Comparison of ENCODE assay signal across 25 cellular contexts in genomic region chr4:27506401-27506800, GRCh38.
"Had no signal": no experiment of that assay in that cellular context is flagged by ENCODE, and none has a peak within 500 bp of the region (broad histone marks: within the 10 kb centered on the region; RNA-seq: fewer than 3 reads in every experiment).

No MANE protein-coding gene starts in this region.

- ATAC-seq: natural killer cell; psoas muscle; right cardiac atrium; right lobe of liver; stimulated activated effector memory CD8-positive, alpha-beta T cell treated with anti-CD3 and anti-CD28 coated beads, Interleukin-12 subunit alpha, Interleukin-12 subunit beta, amount 100 ng/mL, for 72 hours; stimulated activated naive B cell treated with anti-CD40 and anti-IgM and Interleukin-4, amounts not matched to agents 10 μg/mL and 1 μg/mL and 100 μg/mL, for 72 hours had no signal

- H3K4me1 ChIP-seq: parathyroid adenoma, psoas muscle, right lobe of liver, sigmoid colon, stomach, thyroid gland, tibial nerve, upper lobe of left lung, vagina had no signal

- H3K36me3 ChIP-seq: ovary, right lobe of liver, sigmoid colon, stomach, thoracic aorta, thyroid gland, tibial nerve, upper lobe of left lung, vagina had no signal

- H3K4me3 ChIP-seq: ovary, psoas muscle, right lobe of liver, sigmoid colon, stomach, thoracic aorta, thyroid gland, tibial nerve, upper lobe of left lung, vagina had no signal

- H3K9ac ChIP-seq: parathyroid adenoma had no signal

- H3K9me3 ChIP-seq: ovary, psoas muscle, right lobe of liver, sigmoid colon, stomach, thoracic aorta, thyroid gland, tibial nerve, upper lobe of left lung, vagina had no signal

- FAIRE-seq: small intestine, urothelium cell line had no signal

- H3K27me3 ChIP-seq: ovary, right lobe of liver, sigmoid colon, stomach, thyroid gland, tibial nerve, upper lobe of left lung, vagina had no signal

- H3K79me2 ChIP-seq: parathyroid adenoma had no signal

- DNase-seq: natural killer cell; occipital lobe; ovary; posterior cingulate gyrus; psoas muscle; right cardiac atrium; right lobe of liver; sigmoid colon; small intestine; stimulated activated CD4-positive, alpha-beta T cell treated with anti-CD3 and anti-CD28 coated beads, Interleukin-15, amount 100 ng/mL, for 24 hours; stimulated activated CD4-positive, alpha-beta T cell treated with anti-CD3 and anti-CD28 coated beads, Interleukin-2, amount 100 ng/mL, for 24 hours; stimulated activated CD4-positive, alpha-beta T cell treated with anti-CD3 and anti-CD28 coated beads, Interleukin-2, amount 100 ng/mL, for 48 hours; stimulated activated CD4-positive, alpha-beta T cell treated with anti-CD3 and anti-CD28 coated beads, Interleukin-4, amount 100 ng/mL, for 24 hours; stimulated activated naive B cell treated with anti-CD40 and anti-IgM and Interleukin-4, amounts not matched to agents 10 μg/mL and 1 μg/mL and 100 μg/mL, for 72 hours; stimulated activated naive CD4-positive, alpha-beta T cell treated with Interleukin-2 at 50 U/mL for 16 hours; stomach; thyroid gland; trophoblast cell; upper lobe of left lung had no signal

- H2AFZ ChIP-seq: parathyroid adenoma had no signal

- H3K27ac ChIP-seq: ovary, parathyroid adenoma, psoas muscle, right lobe of liver, sigmoid colon, stomach, thoracic aorta, thyroid gland, tibial nerve, upper lobe of left lung, vagina had no signal
